Comparison of ENCODE assay signal across 24 cellular contexts in the genomic region with DNA sequence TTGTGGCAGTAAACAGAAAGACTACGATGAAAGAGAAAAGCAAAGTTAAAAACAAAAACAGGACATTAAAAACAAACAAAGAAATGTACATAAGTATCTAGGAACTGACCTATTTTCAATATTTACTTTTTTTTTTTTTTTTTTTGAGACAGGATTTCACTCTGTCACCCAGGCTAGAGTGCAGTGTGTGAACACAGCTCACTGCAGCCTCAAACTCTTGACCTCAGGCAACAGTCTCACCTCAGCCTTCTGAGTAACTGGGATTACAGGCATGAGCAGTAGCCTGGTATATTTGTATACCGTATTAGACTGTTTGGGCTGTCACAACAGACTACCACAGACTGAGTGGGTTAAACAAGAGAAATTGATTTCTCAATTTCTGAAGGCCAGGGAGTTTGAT.
A peak's percentile ranks its signal among the peaks of the same experiment; 100 is the strongest.
DNase-seq lines count a peak whose midpoint lies in the region; ATAC-seq, FAIRE-seq and TF ChIP-seq lines count a peak whose summit lies in the region.
"Had no signal": no experiment of that assay in that cellular context is flagged by ENCODE, and none has a peak within 500 bp of the region (broad histone marks: within the 10 kb centered on the region; RNA-seq: fewer than 3 reads in every experiment).

No MANE protein-coding gene starts in this region.

- H3K27ac Mint-ChIP-seq in progenitor cell of endocrine pancreas (peak overlapping the region; percentile 72), Calu3 (ENCODE audit: unreplicated experiment) (no peak overlapping the region)
- H3K27ac Mint-ChIP-seq: B cell; CD4-positive, alpha-beta memory T cell; CD4-positive, CD25-positive, alpha-beta regulatory T cell; CD8-positive, alpha-beta memory T cell had no signal

- no peaks in the 10 kb centered on the region for H3K36me3 ChIP-seq in right lobe of liver
- no peaks in the 10 kb centered on the region for H3K36me3 ChIP-seq in HepG2 (replicated peaks in 1 of 2; ENCODE audit: control insufficient read depth in 1 of 2, insufficient read depth in 2 of 2, low read length in 2 of 2)
- no peaks in the 10 kb centered on the region for H3K36me3 ChIP-seq in Karpas-422 (ENCODE audit: insufficient read depth, low read length)
- no peaks in the 10 kb centered on the region for H3K36me3 ChIP-seq in effector memory CD4-positive, alpha-beta T cell (ENCODE audit: control insufficient read depth, insufficient read depth, low read length)
- H3K36me3 ChIP-seq: BLaER1 treated with 17β-estradiol and CSF1 and Interleukin-3, amounts not matched to agents 10 nM and 100 nM had no signal

- TF ChIP-seq RAD21 in HepG2 (CRISPR knock-in tag; IDR thresholded peaks at IDR 0.05): no peak

- DNase-seq in right lobe of liver (no peak), HepG2 (ENCODE audit: low spot score) (no peak), Karpas-422 (no peak), left lobe of liver (ENCODE audit: low spot score) (no peak), progenitor cell of endocrine pancreas (ENCODE audit: low spot score, unreplicated experiment) (no peak), NCI-H2227 (lab: John Stamatoyannopoulos, UW; ENCODE audit: unreplicated experiment) (no peak), Calu3 (no peak)
- no peak for DNase-seq in effector memory CD4-positive, alpha-beta T cell
- DNase-seq: AML-193; CD4-positive, alpha-beta memory T cell; CD4-positive, CD25-positive, alpha-beta regulatory T cell; CD8-positive, alpha-beta memory T cell; COR-L47; DMS79 treated with DMSO at 0.1 percent for 48 hours; GF-D8 had no signal

- TF ChIP-seq EP300 in HepG2 (IDR thresholded peaks at IDR 0.05; ENCODE audit: low read depth in 2 of 2, low read length in 2 of 2): no peak
- TF ChIP-seq EP300 in HepG2 (CRISPR knock-in tag; IDR thresholded peaks at IDR 0.05; ENCODE audit: borderline replicate concordance): no peak

- no peaks in the 10 kb centered on the region for H3K9me2 ChIP-seq in Karpas-422 (replicated peaks; ENCODE audit: insufficient read depth, low read length)

- H3K4me1 ChIP-seq in right lobe of liver: peaks cover 0 to 4% (median 0%) of the 10 kb centered on the region in 4 donors
- no peaks in the 10 kb centered on the region for H3K4me1 ChIP-seq in HepG2 (ENCODE audit: insufficient read depth, low read length)
- peaks cover 5% of the 10 kb centered on the region for H3K4me1 ChIP-seq in Karpas-422 (ENCODE audit: low read length)
- H3K4me1 ChIP-seq in effector memory CD4-positive, alpha-beta T cell (ENCODE audit: control insufficient read depth, insufficient read depth, low read length, poor library complexity, severe bottlenecking): no peaks in the 10 kb centered on the region
- H3K4me1 ChIP-seq: A549; BLaER1 treated with 17β-estradiol and CSF1 and Interleukin-3, amounts not matched to agents 10 nM and 100 nM had no signal

- intact Hi-C loops in right lobe of liver (cut with DNase I): no loop called here
- intact Hi-C loops in HepG2 (cut with micrococcal nuclease; ENCODE audit: unreplicated experiment): no loop called here
- intact Hi-C loops in Calu3 (cut with micrococcal nuclease; ENCODE audit: unreplicated experiment): no loop called here

- H3K4me2 ChIP-seq in HepG2 (ENCODE audit: low read depth, low read length) (no peak overlapping the region), Karpas-422 (ENCODE audit: low read depth, low read length, poor library complexity, severe bottlenecking) (no peak overlapping the region)
- H3K4me2 ChIP-seq: A549; BLaER1 treated with 17β-estradiol and CSF1 and Interleukin-3, amounts not matched to agents 10 nM and 100 nM had no signal

- POLR2A ChIA-PET in HepG2 (lab: Yijun Ruan, JAX): no interaction called here

- in situ Hi-C loops in HepG2 (cut with HindIII; ENCODE audit: extremely low pct_ligation_motif_present, low pct_unique_long_range_greater_than_20kb): no loop called here

- H3K79me2 ChIP-seq in HepG2 (ENCODE audit: insufficient read depth, low read length) (no peaks in the 10 kb centered on the region), Karpas-422 (ENCODE audit: low read length) (no peaks in the 10 kb centered on the region)

- no peaks in the 10 kb centered on the region for H3K36me3 Mint-ChIP-seq in progenitor cell of endocrine pancreas (ENCODE audit: insufficient read depth)
- H3K36me3 Mint-ChIP-seq in Calu3 (ENCODE audit: insufficient read depth, unreplicated experiment): no peaks in the 10 kb centered on the region
- H3K36me3 Mint-ChIP-seq: CD4-positive, alpha-beta memory T cell; CD4-positive, CD25-positive, alpha-beta regulatory T cell; CD8-positive, alpha-beta memory T cell had no signal

- TF ChIP-seq POLR2A in right lobe of liver (IDR thresholded peaks at IDR 0.05): no peak
- TF ChIP-seq POLR2A in HepG2 (IDR thresholded peaks at IDR 0.05; ENCODE audit: insufficient read depth in 1 of 2, low read depth in 2 of 2, low read length in 2 of 2): no peak

- H3K4me1 Mint-ChIP-seq in progenitor cell of endocrine pancreas (ENCODE audit: low read depth): peaks cover 3% of the 10 kb centered on the region
- H3K4me1 Mint-ChIP-seq in Calu3 (ENCODE audit: low read depth, unreplicated experiment): no peaks in the 10 kb centered on the region
- H3K4me1 Mint-ChIP-seq: B cell; CD4-positive, alpha-beta memory T cell; CD4-positive, CD25-positive, alpha-beta regulatory T cell; CD8-positive, alpha-beta memory T cell had no signal

- H3K27me3 Mint-ChIP-seq in progenitor cell of endocrine pancreas (no peaks in the 10 kb centered on the region), Calu3 (ENCODE audit: unreplicated experiment) (no peaks in the 10 kb centered on the region)
- H3K27me3 Mint-ChIP-seq: B cell; CD4-positive, alpha-beta memory T cell; CD4-positive, CD25-positive, alpha-beta regulatory T cell had no signal

- TF ChIP-seq CTCF in right lobe of liver (IDR thresholded peaks at IDR 0.05) (no peak), HepG2 (CRISPR knock-in tag; IDR thresholded peaks at IDR 0.05) (no peak), progenitor cell of endocrine pancreas (IDR thresholded peaks at IDR 0.05; ENCODE audit: unreplicated experiment) (no peak), Calu3 (IDR thresholded peaks at IDR 0.05; ENCODE audit: unreplicated experiment) (no peak)

- H2AFZ ChIP-seq in HepG2 (ENCODE audit: low read length) (no peak overlapping the region), Karpas-422 (ENCODE audit: low read length) (0 out of 2 replicates have a peak overlapping the region, but pooled peaks have one; percentile 75)

- H3K4me3 ChIP-seq in right lobe of liver (no peak overlapping the region), HepG2 (replicated peaks in 1 of 3; ENCODE audit: insufficient read depth in 1 of 3, low read depth in 2 of 3, low read length in 3 of 3) (no peak overlapping the region), Karpas-422 (ENCODE audit: low read length) (no peak overlapping the region)
- no peak overlapping the region for H3K4me3 ChIP-seq in effector memory CD4-positive, alpha-beta T cell (ENCODE audit: insufficient read depth, low read depth, low read length, poor library complexity, severe bottlenecking)
- H3K4me3 ChIP-seq: A549; BLaER1 treated with 17β-estradiol and CSF1 and Interleukin-3, amounts not matched to agents 10 nM and 100 nM had no signal

- BruUV-seq in HepG2 (replicated peaks; lab: Mats Ljungman, UMichigan): no TSS peak
- BruUV-seq in Calu3 (replicated peaks; lab: Mats Ljungman, UMichigan): no TSS peak

- 25% methylated on average over 2 of the region's 2 CpGs for WGBS in right lobe of liver (ENCODE audit: insufficient coverage, low coverage, low lambda C conversion rate, missing lambda C conversion rate)
- 5% methylated on average over 2 of the region's 2 CpGs for WGBS in HepG2 (ENCODE audit: low lambda C conversion rate)

- H3K27me3 ChIP-seq in right lobe of liver (no peaks in the 10 kb centered on the region), HepG2 (ENCODE audit: control insufficient read depth in 1 of 2, insufficient read depth in 2 of 2, low read length in 2 of 2) (no peaks in the 10 kb centered on the region), Karpas-422 (ENCODE audit: low read length) (no peaks in the 10 kb centered on the region)
- no peaks in the 10 kb centered on the region for H3K27me3 ChIP-seq in effector memory CD4-positive, alpha-beta T cell (replicated peaks; ENCODE audit: control insufficient read depth, insufficient read depth, low read length, poor library complexity, severe bottlenecking)
- H3K27me3 ChIP-seq: BLaER1 treated with 17β-estradiol and CSF1 and Interleukin-3, amounts not matched to agents 10 nM and 100 nM had no signal

- CTCF ChIA-PET in HepG2 (lab: Yijun Ruan, JAX; ENCODE audit: low intra/inter-chr PET ratio, low total read pairs): no interaction called here
- CTCF ChIA-PET in Calu3 (lab: Charles Lee): no interaction called here

- peak overlapping the region in 1 of 3 donors; percentile 24 for H3K27ac ChIP-seq in right lobe of liver
- no peak overlapping the region for H3K27ac ChIP-seq in HepG2 (ENCODE audit: extremely low read length, insufficient read depth, low read length)
- no peak overlapping the region for H3K27ac ChIP-seq in Karpas-422 (ENCODE audit: low read length)
- no peak overlapping the region for H3K27ac ChIP-seq in effector memory CD4-positive, alpha-beta T cell (ENCODE audit: insufficient read depth, low read length, poor library complexity, severe bottlenecking)
- H3K27ac ChIP-seq: 22Rv1; A549; BLaER1 treated with 17β-estradiol and CSF1 and Interleukin-3, amounts not matched to agents 10 nM and 100 nM; C4-2B had no signal

- H3K4me3 Mint-ChIP-seq in progenitor cell of endocrine pancreas (ENCODE audit: low read depth) (no peak overlapping the region), Calu3 (ENCODE audit: low read depth, unreplicated experiment) (no peak overlapping the region)
- H3K4me3 Mint-ChIP-seq: B cell; CD4-positive, alpha-beta memory T cell; CD4-positive, CD25-positive, alpha-beta regulatory T cell; CD8-positive, alpha-beta memory T cell had no signal

- H3K9ac ChIP-seq in HepG2 (ENCODE audit: insufficient read depth, low read depth, low read length) (no peak overlapping the region), Karpas-422 (ENCODE audit: low read length) (no peak overlapping the region)
- H3K9ac ChIP-seq: BLaER1 treated with 17β-estradiol and CSF1 and Interleukin-3, amounts not matched to agents 10 nM and 100 nM had no signal

- H3K9me3 Mint-ChIP-seq in progenitor cell of endocrine pancreas (ENCODE audit: low read depth): peaks cover 5% of the 10 kb centered on the region
- peaks cover 5% of the 10 kb centered on the region for H3K9me3 Mint-ChIP-seq in Calu3 (ENCODE audit: low read depth, unreplicated experiment)

- FAIRE-seq in HepG2 (lab: Jason Lieb, UNC): no peak
- FAIRE-seq: A549, D721Med, G401.6, GM12891, GM19239 had no signal

- peak; percentile 77 to 87 (median 81) for ATAC-seq in right lobe of liver
- no peak for ATAC-seq in HepG2
- ATAC-seq in left lobe of liver: peak; percentile 79
- ATAC-seq: A549 had no signal

- no peaks in the 10 kb centered on the region for H3K9me3 ChIP-seq in right lobe of liver
- H3K9me3 ChIP-seq in HepG2 (ENCODE audit: low read length): peaks cover 26% of the 10 kb centered on the region
- H3K9me3 ChIP-seq in Karpas-422 (ENCODE audit: low read length): no peaks in the 10 kb centered on the region
- H3K9me3 ChIP-seq in effector memory CD4-positive, alpha-beta T cell (ENCODE audit: control insufficient read depth, low read length): peaks cover 2% of the 10 kb centered on the region
- H3K9me3 ChIP-seq: A549 had no signal

- H4K20me1 ChIP-seq in HepG2 (ENCODE audit: insufficient read depth, low read length) (no peaks in the 10 kb centered on the region), Karpas-422 (ENCODE audit: insufficient read depth, low read depth, low read length) (no peaks in the 10 kb centered on the region)
- H4K20me1 ChIP-seq: BLaER1 treated with 17β-estradiol and CSF1 and Interleukin-3, amounts not matched to agents 10 nM and 100 nM had no signal
